ENCODE assay signal across 30 cellular contexts in genomic region chr9:123597073-123597472, GRCh38.
"Had no signal": no experiment of that assay in that cellular context is flagged by ENCODE, and none has a peak within 500 bp of the region (broad histone marks: within the 10 kb centered on the region; RNA-seq: fewer than 3 reads in every experiment).

No MANE protein-coding gene starts in this region.

- H3K36me3 ChIP-seq: neutrophil, ovary, thoracic aorta, thyroid gland, upper lobe of right lung, uterus had no signal

- H3K9me3 Mint-ChIP-seq: naive thymus-derived CD8-positive, alpha-beta T cell; natural killer cell treated with Interleukin-12 subunit alpha and Interleukin-12 subunit beta and Interleukin-15 and Interleukin-18, amount 100 ng/mL, for 72 hours; nephron progenitor cell; neural crest cell; stimulated activated effector memory CD8-positive, alpha-beta T cell treated with anti-CD3 and anti-CD28 coated beads, Interleukin-12 subunit alpha, Interleukin-12 subunit beta, amount 100 ng/mL, for 72 hours; stimulated activated naive B cell treated with anti-CD40 and anti-IgM and Interleukin-4, amounts not matched to agents 10 μg/mL and 1 μg/mL and 100 μg/mL, for 72 hours; stimulated activated naive CD8-positive, alpha-beta T cell treated with anti-CD3 and anti-CD28 coated beads, Interleukin-15, Interleukin-2, amounts not matched to agents 100 ng/mL and 50 ng/mL, for 24 hours; type B pancreatic cell had no signal

- H3K9me3 ChIP-seq: neutrophil, ovary, psoas muscle, right lobe of liver, sigmoid colon, stomach, thoracic aorta, thyroid gland, tibial nerve, upper lobe of right lung, uterus had no signal

- H3K27ac Mint-ChIP-seq: naive thymus-derived CD8-positive, alpha-beta T cell; natural killer cell treated with Interleukin-12 subunit alpha and Interleukin-12 subunit beta and Interleukin-15 and Interleukin-18, amount 100 ng/mL, for 72 hours; nephron progenitor cell; progenitor cell of endocrine pancreas; stimulated activated effector memory CD8-positive, alpha-beta T cell treated with anti-CD3 and anti-CD28 coated beads, Interleukin-12 subunit alpha, Interleukin-12 subunit beta, amount 100 ng/mL, for 72 hours; stimulated activated naive B cell treated with anti-CD40 and anti-IgM and Interleukin-4, amounts not matched to agents 10 μg/mL and 1 μg/mL and 100 μg/mL, for 72 hours; stimulated activated naive CD8-positive, alpha-beta T cell treated with anti-CD3 and anti-CD28 coated beads, Interleukin-15, Interleukin-2, amounts not matched to agents 100 ng/mL and 50 ng/mL, for 24 hours; type B pancreatic cell had no signal

- DNase-seq: naive thymus-derived CD8-positive, alpha-beta T cell; nephron progenitor cell; nucleus accumbens; ovary; posterior cingulate gyrus; psoas muscle; right cardiac atrium; right lobe of liver; sigmoid colon; small intestine; stimulated activated CD4-positive, alpha-beta T cell treated with anti-CD3 and anti-CD28 coated beads, Interleukin-15, amount 100 ng/mL, for 24 hours; stimulated activated CD4-positive, alpha-beta T cell treated with anti-CD3 and anti-CD28 coated beads, Interleukin-2, amount 100 ng/mL, for 24 hours; stimulated activated CD4-positive, alpha-beta T cell treated with anti-CD3 and anti-CD28 coated beads, Interleukin-2, amount 100 ng/mL, for 48 hours; stimulated activated CD4-positive, alpha-beta T cell treated with anti-CD3 and anti-CD28 coated beads, Interleukin-4, amount 100 ng/mL, for 24 hours; stimulated activated naive B cell treated with anti-CD40 and anti-IgM and Interleukin-4, amounts not matched to agents 10 μg/mL and 1 μg/mL and 100 μg/mL, for 72 hours; stimulated activated naive CD4-positive, alpha-beta T cell treated with Interleukin-2 at 50 U/mL for 16 hours; stomach; thyroid gland; upper lobe of right lung; uterus had no signal

- H3K27ac ChIP-seq: neutrophil, ovary, parathyroid adenoma, psoas muscle, right lobe of liver, sigmoid colon, stomach, thoracic aorta, thyroid gland, tibial nerve, upper lobe of right lung, uterus had no signal

- H3K36me3 Mint-ChIP-seq: natural killer cell treated with Interleukin-12 subunit alpha and Interleukin-12 subunit beta and Interleukin-15 and Interleukin-18, amount 100 ng/mL, for 72 hours; stimulated activated effector memory CD8-positive, alpha-beta T cell treated with anti-CD3 and anti-CD28 coated beads, Interleukin-12 subunit alpha, Interleukin-12 subunit beta, amount 100 ng/mL, for 72 hours had no signal

- H3K4me3 ChIP-seq: ovary, psoas muscle, right lobe of liver, sigmoid colon, stomach, thoracic aorta, thyroid gland, tibial nerve, upper lobe of right lung, uterus had no signal

- H3K4me1 ChIP-seq: parathyroid adenoma, psoas muscle, right lobe of liver, sigmoid colon, stomach, thyroid gland, tibial nerve, upper lobe of right lung, uterus had no signal

- ATAC-seq: naive thymus-derived CD8-positive, alpha-beta T cell; natural killer cell treated with Interleukin-12 subunit alpha and Interleukin-12 subunit beta and Interleukin-15 and Interleukin-18, amount 100 ng/mL, for 72 hours; psoas muscle; right cardiac atrium; right lobe of liver; stimulated activated effector memory CD8-positive, alpha-beta T cell treated with anti-CD3 and anti-CD28 coated beads, Interleukin-12 subunit alpha, Interleukin-12 subunit beta, amount 100 ng/mL, for 72 hours; stimulated activated naive B cell treated with anti-CD40 and anti-IgM and Interleukin-4, amounts not matched to agents 10 μg/mL and 1 μg/mL and 100 μg/mL, for 72 hours; upper lobe of right lung had no signal

- H3K27me3 Mint-ChIP-seq: naive thymus-derived CD8-positive, alpha-beta T cell; natural killer cell treated with Interleukin-12 subunit alpha and Interleukin-12 subunit beta and Interleukin-15 and Interleukin-18, amount 100 ng/mL, for 72 hours; stimulated activated naive B cell treated with anti-CD40 and anti-IgM and Interleukin-4, amounts not matched to agents 10 μg/mL and 1 μg/mL and 100 μg/mL, for 72 hours; stimulated activated naive CD8-positive, alpha-beta T cell treated with anti-CD3 and anti-CD28 coated beads, Interleukin-15, Interleukin-2, amounts not matched to agents 100 ng/mL and 50 ng/mL, for 24 hours; type B pancreatic cell had no signal

- H3K4me3 Mint-ChIP-seq: naive thymus-derived CD8-positive, alpha-beta T cell; natural killer cell treated with Interleukin-12 subunit alpha and Interleukin-12 subunit beta and Interleukin-15 and Interleukin-18, amount 100 ng/mL, for 72 hours; nephron progenitor cell; neural crest cell; stimulated activated effector memory CD8-positive, alpha-beta T cell treated with anti-CD3 and anti-CD28 coated beads, Interleukin-12 subunit alpha, Interleukin-12 subunit beta, amount 100 ng/mL, for 72 hours; stimulated activated naive B cell treated with anti-CD40 and anti-IgM and Interleukin-4, amounts not matched to agents 10 μg/mL and 1 μg/mL and 100 μg/mL, for 72 hours; stimulated activated naive CD8-positive, alpha-beta T cell treated with anti-CD3 and anti-CD28 coated beads, Interleukin-15, Interleukin-2, amounts not matched to agents 100 ng/mL and 50 ng/mL, for 24 hours; type B pancreatic cell had no signal

- H3K27me3 ChIP-seq: neutrophil, ovary, right lobe of liver, sigmoid colon, stomach, thyroid gland, tibial nerve, upper lobe of right lung, uterus had no signal

- H3K4me1 Mint-ChIP-seq: stimulated activated effector memory CD8-positive, alpha-beta T cell treated with anti-CD3 and anti-CD28 coated beads, Interleukin-12 subunit alpha, Interleukin-12 subunit beta, amount 100 ng/mL, for 72 hours had no signal
